10 cellular contexts compared by ENCODE assay signal in genomic region chr17:76000755-76001521, GRCh38. TPM values are rescaled to one million over a fixed set of nuclear protein-coding genes. Genes with fewer than 3 reads are reported as not detected.
DNase-seq lines count a peak whose midpoint lies in the region; ATAC-seq, FAIRE-seq and TF ChIP-seq lines count a peak whose summit lies in the region.
"Had no signal": no experiment of that assay in that cellular context is flagged by ENCODE, and none has a peak within 500 bp of the region (broad histone marks: within the 10 kb centered on the region; RNA-seq: fewer than 3 reads in every experiment).

Gene CDK3 (plus strand): TSS chr17:76000855. CDS start chr17:76001426, 571 bp downstream.

- TF ChIP-seq CTCF in C4-2B (conservative IDR thresholded peaks at IDR 0.05) (peak; percentile 78), endodermal cell (conservative IDR thresholded peaks at IDR 0.05) (no peak), pancreas (IDR thresholded peaks at IDR 0.05) (peak in 1 of 4 donors; percentile 7)

- H3K36me3 ChIP-seq in endodermal cell (ENCODE audit: control insufficient read depth, insufficient read depth, low read length): peaks cover 11% of the 10 kb centered on the region
- no peaks in the 10 kb centered on the region for H3K36me3 ChIP-seq in pancreas
- H3K36me3 ChIP-seq: BE2C had no signal

- H3K27ac ChIP-seq in C4-2B (peak within 1 kb of the TSS; percentile 66), endodermal cell (ENCODE audit: low read depth, low read length) (peak within 1 kb of the TSS; percentile 4), pancreas (peak within 1 kb of the TSS in 3 of 4 donors; percentile 2 to 60 (median 25))

- no peaks in the 10 kb centered on the region for H3K27me3 Mint-ChIP-seq in endodermal cell (ENCODE audit: insufficient read depth)

- no peak for TF ChIP-seq EP300 in Ishikawa (IDR thresholded peaks at IDR 0.05; ENCODE audit: borderline replicate concordance)

- H3K9me3 ChIP-seq in endodermal cell (ENCODE audit: control insufficient read depth, low read length) (no peaks in the 10 kb centered on the region), pancreas (no peaks in the 10 kb centered on the region)
- H3K9me3 ChIP-seq: BE2C had no signal

- H3K4me1 Mint-ChIP-seq in endodermal cell: no peaks in the 10 kb centered on the region

- peak within 1 kb of the TSS; percentile 84 for H3K27ac Mint-ChIP-seq in endodermal cell

- intact Hi-C loops in pancreas (cut with DNase I): no loop called here

- ATAC-seq in pancreas (peak; percentile 1 to 39 (median 30)), HG03097 (IDR thresholded peaks at IDR 0.05; ENCODE audit: low FRiP score, unreplicated experiment) (no peak)

- no peak for FAIRE-seq in pancreas (lab: Jason Lieb, UNC)

- DNase-seq in endodermal cell (no peak), pancreas (peak in 4 of 6 donors; percentile 42 to 80 (median 72)), SKM-1 treated with dmso at 0.1 percent for 144 hours (lab: John Stamatoyannopoulos, UW; ENCODE audit: unreplicated experiment) (no peak), H4 (ENCODE audit: low spot score) (no peak), NCI-H2171 (lab: John Stamatoyannopoulos, UW) (no peak)
- DNase-seq: NCI-H748 treated with DMSO at 0.1 percent for 48 hours had no signal

- H3K4me3 Mint-ChIP-seq in endodermal cell: no peak within 1 kb of the TSS

- TF ChIP-seq RAD21 in Ishikawa (IDR thresholded peaks at IDR 0.05; ENCODE audit: low read depth): no peak

- WGBS in endodermal cell (ENCODE audit: insufficient coverage in 1 of 2, insufficient read length in 1 of 2), 2 experiments: 83 to 88% methylated on average over 8 to 21 of the region's 21 CpGs
- 68 to 69% methylated on average over 20 to 21 of the region's 21 CpGs for WGBS in pancreas, 2 donors

- H3K9me3 Mint-ChIP-seq in endodermal cell: no peaks in the 10 kb centered on the region

- no peaks in the 10 kb centered on the region for H3K27me3 ChIP-seq in endodermal cell (ENCODE audit: control insufficient read depth, insufficient read depth, low read length, poor library complexity, severe bottlenecking)
- no peaks in the 10 kb centered on the region for H3K27me3 ChIP-seq in pancreas
- H3K27me3 ChIP-seq: BE2C had no signal

- no peak within 1 kb of the TSS for H3K9ac ChIP-seq in endodermal cell (ENCODE audit: extremely low read depth, low read length, poor library complexity, severe bottlenecking)

- H3K4me1 ChIP-seq in endodermal cell (ENCODE audit: control insufficient read depth, insufficient read depth, low read length): no peaks in the 10 kb centered on the region
- H3K4me1 ChIP-seq in pancreas: peaks cover 8 to 20% (median 14%) of the 10 kb centered on the region in 3 donors
- H3K4me1 ChIP-seq: BE2C had no signal

- H3K4me3 ChIP-seq in endodermal cell (ENCODE audit: low read length): no peak within 1 kb of the TSS
- H3K4me3 ChIP-seq in pancreas: no peak within 1 kb of the TSS

- H3K36me3 Mint-ChIP-seq in endodermal cell (ENCODE audit: low read depth): peaks cover 18% of the 10 kb centered on the region

TF ChIP-seq in Ishikawa, 13 proteins besides CTCF, POLR2A, EP300 and RAD21:
- TF ChIP-seq ZBTB7A (IDR thresholded peaks at IDR 0.05; ENCODE audit: low read depth): peak; percentile 88
- no peak for TF ChIP-seq NFIC (IDR thresholded peaks at IDR 0.05)

RNA-seq across cellular contexts. Expression of gene CDK3, which starts in this region (rescaled TPM):
- total RNA-seq in endodermal cell: 10 to 100 TPM in 1 of 2 donors, 1 to 10 TPM in 1; 7.3 to 11.7 TPM
- 14.7 TPM for polyA plus RNA-seq in endodermal cell (2013, experiment 1 of 2)
- polyA plus RNA-seq in endodermal cell (2013, experiment 2 of 2): 10.5 TPM
- total RNA-seq in pancreas: 1 to 10 TPM; 1.9 to 6.3 (median 3.0) TPM
- 10 to 100 TPM; 32.2 to 34.7 TPM for polyA plus RNA-seq in pancreas
- total RNA-seq in H4 (2014; rRNA removed; shearing (Covaris generic)): 0.49 and 1.9 TPM in 2 replicates

Comparison
In these comparisons a context has a peak if more than half of its experiments do, and no peak if none do; other contexts are left out.
1. H3K27ac ChIP-seq: peak in every context shown above with its lines; median percentile 66 in C4-2B; 25 in pancreas; 4 in endodermal cell.
2. DNase-seq: peak in pancreas (4 of 6); none in endodermal cell (single experiment), SKM-1 treated with dmso at 0.1 percent for 144 hours (single experiment), H4 (single experiment) and NCI-H2171 (single experiment).